In the genomic region with DNA sequence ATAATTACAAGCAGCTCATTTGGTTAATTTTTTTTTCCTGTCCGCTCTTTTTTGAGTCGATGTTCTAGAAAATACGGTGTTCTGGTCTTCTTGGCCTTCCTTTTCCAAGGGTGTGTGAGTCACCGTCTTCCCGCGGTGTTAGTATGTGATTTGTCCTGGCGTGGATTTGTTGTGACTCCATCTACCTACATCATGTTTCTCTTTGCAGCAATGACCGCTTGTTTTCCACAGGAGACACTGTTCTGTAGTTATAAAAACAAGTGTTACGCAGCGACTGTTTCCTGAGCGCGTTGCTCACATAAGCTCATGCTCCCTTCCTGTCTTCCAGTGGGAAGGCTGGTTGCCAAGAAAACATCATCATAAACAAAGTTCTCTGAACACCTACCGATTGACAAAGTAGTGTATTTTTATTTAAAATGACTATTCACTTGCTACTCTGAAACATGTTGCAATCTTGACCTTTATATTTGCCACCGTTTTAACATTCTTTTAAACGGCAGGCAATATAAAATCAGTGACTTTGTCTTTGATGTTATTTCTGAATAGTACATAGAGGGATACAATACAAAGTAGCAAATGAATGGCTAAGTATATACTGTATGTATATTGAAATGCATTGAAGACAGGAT, we compare ENCODE assay signal across 14 cellular contexts. TPM values are rescaled to one million over a fixed set of nuclear protein-coding genes. Genes with fewer than 3 reads are reported as not detected.
A peak's percentile ranks its signal among the peaks of the same experiment; 100 is the strongest.
DNase-seq lines count a peak whose midpoint lies in the region; ATAC-seq and TF ChIP-seq lines count a peak whose summit lies in the region.
"Had no signal": no experiment of that assay in that cellular context is flagged by ENCODE, and none has a peak within 500 bp of the region (broad histone marks: within the 10 kb centered on the region; RNA-seq: fewer than 3 reads in every experiment).

No MANE protein-coding gene starts in this region.

- H3K36me3 Mint-ChIP-seq in CD4-positive, alpha-beta T cell (ENCODE audit: low read depth): no peaks in the 10 kb centered on the region

- no peaks in the 10 kb centered on the region for H3K36me3 ChIP-seq in A673 (ENCODE audit: insufficient read depth, low read length, poor library complexity, severe bottlenecking)

- TF ChIP-seq CTCF in A673 (conservative IDR thresholded peaks at IDR 0.05; ENCODE audit: low read depth, low read length) (no peak), fibroblast of mammary gland (conservative IDR thresholded peaks at IDR 0.05; ENCODE audit: control insufficient read depth, insufficient read depth, low read depth, low read length) (no peak)
- TF ChIP-seq CTCF in CD4-positive, alpha-beta T cell (IDR thresholded peaks at IDR 0.05): no peak

- H3K4me3 ChIP-seq in A673 (ENCODE audit: low read depth, low read length, poor library complexity, severe bottlenecking) (no peak overlapping the region), fibroblast of mammary gland (ENCODE audit: control insufficient read depth, low read depth, low read length) (no peak overlapping the region)

- peaks cover 12% of the 10 kb centered on the region for H3K4me1 Mint-ChIP-seq in CD4-positive, alpha-beta T cell (ENCODE audit: low read depth)
- H3K4me1 Mint-ChIP-seq: activated B cell treated with CpG ODN at 0.5 μM for 24 hours; stimulated activated naive CD8-positive, alpha-beta T cell treated with anti-CD3 and anti-CD28 coated beads, Interleukin-15, amount 100 ng/mL, for 72 hours had no signal

- intact Hi-C loops in A673 (cut with micrococcal nuclease; ENCODE audit: unreplicated experiment): no loop called here
- intact Hi-C loops in CD4-positive, alpha-beta T cell (cut with DNase I, micrococcal nuclease): no loop called here

- no peak overlapping the region for H3K27ac Mint-ChIP-seq in CD4-positive, alpha-beta T cell
- H3K27ac Mint-ChIP-seq: activated B cell treated with CpG ODN at 0.5 μM for 24 hours; activated naive CD8-positive, alpha-beta T cell; stimulated activated naive CD8-positive, alpha-beta T cell treated with anti-CD3 and anti-CD28 coated beads, Interleukin-15, amount 100 ng/mL, for 72 hours had no signal

- H3K27me3 Mint-ChIP-seq in CD4-positive, alpha-beta T cell: no peaks in the 10 kb centered on the region
- H3K27me3 Mint-ChIP-seq: activated B cell treated with CpG ODN at 0.5 μM for 24 hours; activated naive CD8-positive, alpha-beta T cell; stimulated activated naive CD8-positive, alpha-beta T cell treated with anti-CD3 and anti-CD28 coated beads, Interleukin-15, amount 100 ng/mL, for 72 hours had no signal

- no peak overlapping the region for H3K4me3 Mint-ChIP-seq in CD4-positive, alpha-beta T cell
- H3K4me3 Mint-ChIP-seq: activated B cell treated with CpG ODN at 0.5 μM for 24 hours; activated naive CD8-positive, alpha-beta T cell; stimulated activated naive CD8-positive, alpha-beta T cell treated with anti-CD3 and anti-CD28 coated beads, Interleukin-15, amount 100 ng/mL, for 72 hours had no signal

- H3K27ac ChIP-seq in A673 (ENCODE audit: low read depth, low read length, poor library complexity, severe bottlenecking): no peak overlapping the region
- no peak overlapping the region for H3K27ac ChIP-seq in CD4-positive, alpha-beta T cell (ENCODE audit: low read depth, low read length)

- no peaks in the 10 kb centered on the region for H3K9me3 ChIP-seq in A673 (ENCODE audit: low read depth, low read length, poor library complexity, severe bottlenecking)
- H3K9me3 ChIP-seq in CD4-positive, alpha-beta T cell (ENCODE audit: control insufficient read depth, low read length): no peaks in the 10 kb centered on the region

- no peak for ATAC-seq in CD4-positive, alpha-beta T cell (ENCODE audit: poor library complexity)
- ATAC-seq: stimulated activated naive CD8-positive, alpha-beta T cell treated with anti-CD3 and anti-CD28 coated beads, Interleukin-15, amount 100 ng/mL, for 72 hours had no signal

- POLR2A ChIA-PET in A673 (lab: Charles Lee; ENCODE audit: low non-redundant PET): no interaction called here
- POLR2A ChIA-PET in CD4-positive, alpha-beta T cell (lab: Charles Lee): no interaction called here

- CTCF ChIA-PET in A673 (lab: Charles Lee): no interaction called here
- CTCF ChIA-PET in CD4-positive, alpha-beta T cell (lab: Charles Lee): interaction anchor here (0.5 to 1.7 kb wide), 3 partner anchors 22 to 92 kb away, joined by 3 to 5 read pairs (median 3); no protein-coding TSS in a partner anchor

- no TSS peak for BruUV-seq in A673 (replicated peaks; lab: Mats Ljungman, UMichigan)

- H3K9me3 Mint-ChIP-seq in CD4-positive, alpha-beta T cell: no peaks in the 10 kb centered on the region
- H3K9me3 Mint-ChIP-seq: activated B cell treated with CpG ODN at 0.5 μM for 24 hours; stimulated activated naive CD8-positive, alpha-beta T cell treated with anti-CD3 and anti-CD28 coated beads, Interleukin-15, amount 100 ng/mL, for 72 hours had no signal

- DNase-seq in A673 (ENCODE audit: low spot score) (peak; percentile 24), RPMI7951 (ENCODE audit: low read depth) (peak; percentile 8), fibroblast of mammary gland (ENCODE audit: low read depth) (peak; percentile 47), mucosa of gallbladder (ENCODE audit: low spot score) (peak; percentile 13)
- no peak for DNase-seq in CD4-positive, alpha-beta T cell
- DNase-seq in stimulated activated CD4-positive, alpha-beta T cell treated with anti-CD3 and anti-CD28 coated beads, Interleukin-4, amount 100 ng/mL, for 1 hour: no peak
- no peak for DNase-seq in activated effector memory CD4-positive, alpha-beta T cell treated with Interleukin-2 at 50 U/mL for 16 hours
- no peak for DNase-seq in effector CD4-positive, alpha-beta T cell
- DNase-seq: activated B cell treated with CpG ODN at 0.5 μM for 24 hours; NCI-H1048; NCI-H2227 treated with DMSO at 0.1 percent for 48 hours; stimulated activated naive CD8-positive, alpha-beta T cell treated with anti-CD3 and anti-CD28 coated beads, Interleukin-15, amount 100 ng/mL, for 72 hours; SW 1271 had no signal

- peaks cover 8% of the 10 kb centered on the region for H3K4me1 ChIP-seq in A673 (ENCODE audit: insufficient read depth, low read length, poor library complexity, severe bottlenecking)

- H3K27me3 ChIP-seq in A673 (replicated peaks; ENCODE audit: insufficient read depth, low read depth, low read length, poor library complexity): no peaks in the 10 kb centered on the region
- H3K27me3 ChIP-seq in CD4-positive, alpha-beta T cell (ENCODE audit: control insufficient read depth, insufficient read depth, low read length): no peaks in the 10 kb centered on the region

RNA-seq across cellular contexts. Expression of a gene that starts 19.0 kb away (rescaled TPM):
- 33.0 and 37.4 TPM in 2 replicates for total RNA-seq in A673 (2021)
- 13.8 and 16.2 TPM in 2 replicates for total RNA-seq in RPMI7951 (2014; rRNA removed; shearing (Covaris generic))
- total RNA-seq in mucosa of gallbladder: 9.4 TPM
- total RNA-seq in CD4-positive, alpha-beta T cell: 1 to 10 TPM; 4.3 to 4.8 TPM

Comparison
In these comparisons a context has a peak if more than half of its experiments do, and no peak if none do; other contexts are left out.
1. DNase-seq: peak in A673 (single experiment), RPMI7951 (single experiment), fibroblast of mammary gland (single experiment) and mucosa of gallbladder (single experiment); none in CD4-positive, alpha-beta T cell (0 of 10), stimulated activated CD4-positive, alpha-beta T cell treated with anti-CD3 and anti-CD28 coated beads, Interleukin-4, amount 100 ng/mL, for 1 hour (single experiment), activated effector memory CD4-positive, alpha-beta T cell treated with Interleukin-2 at 50 U/mL for 16 hours (single experiment) and effector CD4-positive, alpha-beta T cell (single experiment).